1 cellular context compared by ENCODE assay signal in the genomic region with DNA sequence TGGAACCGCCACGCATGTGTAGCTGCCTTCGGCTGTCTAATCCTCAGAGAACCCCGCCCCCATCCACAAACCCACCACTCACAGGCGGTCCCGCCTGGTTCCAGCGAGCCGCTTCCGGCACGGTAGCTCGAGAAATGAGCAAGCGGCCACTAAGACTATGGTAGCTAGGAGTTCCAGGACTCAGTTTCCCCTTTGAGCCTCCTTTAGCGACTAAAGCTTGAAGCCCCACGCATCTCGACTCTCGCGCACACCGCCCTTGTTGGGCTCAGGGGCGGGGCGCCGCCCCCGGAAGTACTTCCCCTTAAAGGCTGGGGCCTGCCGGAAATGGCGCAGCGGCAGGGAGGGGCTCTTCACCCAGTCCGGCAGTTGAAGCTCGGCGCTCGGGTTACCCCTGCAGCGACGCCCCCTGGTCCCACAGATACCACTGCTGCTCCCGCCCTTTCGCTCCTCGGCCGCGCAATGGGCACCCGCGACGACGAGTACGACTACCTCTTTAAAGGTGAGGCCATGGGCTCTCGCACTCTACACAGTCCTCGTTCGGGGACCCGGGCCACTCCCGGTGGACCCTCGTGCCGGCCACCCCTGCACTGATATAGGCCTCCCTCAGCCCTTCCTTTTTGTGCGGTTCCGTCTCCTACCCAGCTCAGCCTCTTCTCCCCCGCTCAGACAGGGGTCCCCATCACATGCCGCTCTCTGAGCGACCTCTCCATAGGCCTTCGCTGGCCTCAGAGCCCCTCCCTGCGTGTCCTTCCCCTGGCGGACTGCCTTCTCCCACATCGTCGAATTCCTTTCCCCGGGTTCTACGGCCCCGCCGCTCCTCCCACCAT.
TF ChIP-seq lines count a peak whose summit lies in the region.

A gene (plus strand): TSS at position 365 of the 827 bp plus-strand sequence. CDS start 95 bp downstream, at position 460.

TF ChIP-seq in HEK293, 187 proteins besides CTCF, POLR2A, EP300 and RAD21 (continued from another document and continues in another):
- TF ChIP-seq, protein P1, sequence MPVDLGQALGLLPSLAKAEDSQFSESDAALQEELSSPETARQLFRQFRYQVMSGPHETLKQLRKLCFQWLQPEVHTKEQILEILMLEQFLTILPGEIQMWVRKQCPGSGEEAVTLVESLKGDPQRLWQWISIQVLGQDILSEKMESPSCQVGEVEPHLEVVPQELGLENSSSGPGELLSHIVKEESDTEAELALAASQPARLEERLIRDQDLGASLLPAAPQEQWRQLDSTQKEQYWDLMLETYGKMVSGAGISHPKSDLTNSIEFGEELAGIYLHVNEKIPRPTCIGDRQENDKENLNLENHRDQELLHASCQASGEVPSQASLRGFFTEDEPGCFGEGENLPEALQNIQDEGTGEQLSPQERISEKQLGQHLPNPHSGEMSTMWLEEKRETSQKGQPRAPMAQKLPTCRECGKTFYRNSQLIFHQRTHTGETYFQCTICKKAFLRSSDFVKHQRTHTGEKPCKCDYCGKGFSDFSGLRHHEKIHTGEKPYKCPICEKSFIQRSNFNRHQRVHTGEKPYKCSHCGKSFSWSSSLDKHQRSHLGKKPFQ (tag by site-specific recombination; IDR thresholded peaks at IDR 0.05), result peak; percentile 53
- TF ChIP-seq ZNF311 (tag by site-specific recombination; IDR thresholded peaks at IDR 0.05; ENCODE audit: borderline replicate concordance), result no peak
- no peak for TF ChIP-seq ZNF571 (tag by site-specific recombination; IDR thresholded peaks at IDR 0.05)
- TF ChIP-seq KLF9 (tag by site-specific recombination; IDR thresholded peaks at IDR 0.05; ENCODE audit: low read depth), result peak; percentile 99
- TF ChIP-seq, protein P2, sequence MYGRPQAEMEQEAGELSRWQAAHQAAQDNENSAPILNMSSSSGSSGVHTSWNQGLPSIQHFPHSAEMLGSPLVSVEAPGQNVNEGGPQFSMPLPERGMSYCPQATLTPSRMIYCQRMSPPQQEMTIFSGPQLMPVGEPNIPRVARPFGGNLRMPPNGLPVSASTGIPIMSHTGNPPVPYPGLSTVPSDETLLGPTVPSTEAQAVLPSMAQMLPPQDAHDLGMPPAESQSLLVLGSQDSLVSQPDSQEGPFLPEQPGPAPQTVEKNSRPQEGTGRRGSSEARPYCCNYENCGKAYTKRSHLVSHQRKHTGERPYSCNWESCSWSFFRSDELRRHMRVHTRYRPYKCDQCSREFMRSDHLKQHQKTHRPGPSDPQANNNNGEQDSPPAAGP (tag by site-specific recombination; IDR thresholded peaks at IDR 0.05), result peak; percentile 93; the same call in 1 of the 2 replicates
- no peak for TF ChIP-seq ZNF114 (tag by site-specific recombination; IDR thresholded peaks at IDR 0.05)
- TF ChIP-seq ZBTB8A (tag by site-specific recombination; IDR thresholded peaks at IDR 0.05), result peak; percentile 92
- TF ChIP-seq SP7 (tag by site-specific recombination; IDR thresholded peaks at IDR 0.05), result peak; percentile 94
- TF ChIP-seq ZNF660 (tag by site-specific recombination; IDR thresholded peaks at IDR 0.05), result peak; percentile 27
- no peak for TF ChIP-seq ZNF214 (tag by site-specific recombination; IDR thresholded peaks at IDR 0.05; ENCODE audit: borderline replicate concordance)
- peak; percentile 86 for TF ChIP-seq GLIS1 (tag by site-specific recombination; IDR thresholded peaks at IDR 0.05)
- no peak for TF ChIP-seq SCRT1 (tag by site-specific recombination; IDR thresholded peaks at IDR 0.05; ENCODE audit: borderline replicate concordance)
- TF ChIP-seq GLI4 (tag by site-specific recombination; IDR thresholded peaks at IDR 0.05), result 0 out of 2 replicates have a peak, but pooled peaks have one; percentile 40
- TF ChIP-seq, protein P3, sequence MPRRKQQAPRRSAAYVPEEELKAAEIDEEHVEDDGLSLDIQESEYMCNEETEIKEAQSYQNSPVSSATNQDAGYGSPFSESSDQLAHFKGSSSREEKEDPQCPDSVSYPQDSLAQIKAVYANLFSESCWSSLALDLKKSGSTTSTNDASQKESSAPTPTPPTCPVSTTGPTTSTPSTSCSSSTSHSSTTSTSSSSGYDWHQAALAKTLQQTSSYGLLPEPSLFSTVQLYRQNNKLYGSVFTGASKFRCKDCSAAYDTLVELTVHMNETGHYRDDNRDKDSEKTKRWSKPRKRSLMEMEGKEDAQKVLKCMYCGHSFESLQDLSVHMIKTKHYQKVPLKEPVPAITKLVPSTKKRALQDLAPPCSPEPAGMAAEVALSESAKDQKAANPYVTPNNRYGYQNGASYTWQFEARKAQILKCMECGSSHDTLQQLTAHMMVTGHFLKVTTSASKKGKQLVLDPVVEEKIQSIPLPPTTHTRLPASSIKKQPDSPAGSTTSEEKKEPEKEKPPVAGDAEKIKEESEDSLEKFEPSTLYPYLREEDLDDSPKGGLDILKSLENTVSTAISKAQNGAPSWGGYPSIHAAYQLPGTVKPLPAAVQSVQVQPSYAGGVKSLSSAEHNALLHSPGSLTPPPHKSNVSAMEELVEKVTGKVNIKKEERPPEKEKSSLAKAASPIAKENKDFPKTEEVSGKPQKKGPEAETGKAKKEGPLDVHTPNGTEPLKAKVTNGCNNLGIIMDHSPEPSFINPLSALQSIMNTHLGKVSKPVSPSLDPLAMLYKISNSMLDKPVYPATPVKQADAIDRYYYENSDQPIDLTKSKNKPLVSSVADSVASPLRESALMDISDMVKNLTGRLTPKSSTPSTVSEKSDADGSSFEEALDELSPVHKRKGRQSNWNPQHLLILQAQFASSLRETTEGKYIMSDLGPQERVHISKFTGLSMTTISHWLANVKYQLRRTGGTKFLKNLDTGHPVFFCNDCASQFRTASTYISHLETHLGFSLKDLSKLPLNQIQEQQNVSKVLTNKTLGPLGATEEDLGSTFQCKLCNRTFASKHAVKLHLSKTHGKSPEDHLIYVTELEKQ (tag by site-specific recombination; IDR thresholded peaks at IDR 0.05; ENCODE audit: borderline replicate concordance), result 0 out of 2 replicates have a peak, but pooled peaks have one; percentile 21
- peak; percentile 97 for TF ChIP-seq SP2 (tag by site-specific recombination; IDR thresholded peaks at IDR 0.05)
- no peak for TF ChIP-seq RBAK (tag by site-specific recombination; IDR thresholded peaks at IDR 0.05)
- TF ChIP-seq ZNF843 (tag by site-specific recombination; IDR thresholded peaks at IDR 0.05), result peak; percentile 56; the same call in 1 of the 2 replicates
- TF ChIP-seq ZNF157 (tag by site-specific recombination; IDR thresholded peaks at IDR 0.05), result no peak
- peak; percentile 94 for TF ChIP-seq ZNF501 (tag by site-specific recombination; IDR thresholded peaks at IDR 0.05)
- peak; percentile 75 for TF ChIP-seq OSR2 (tag by site-specific recombination; IDR thresholded peaks at IDR 0.05)
- TF ChIP-seq ZBTB7A (tag by site-specific recombination; IDR thresholded peaks at IDR 0.05; ENCODE audit: low read depth), result peak; percentile 99
- TF ChIP-seq PRDM1 (tag by site-specific recombination; IDR thresholded peaks at IDR 0.05), result peak; percentile 4; the same call in 1 of the 2 replicates
- TF ChIP-seq, protein P4, sequence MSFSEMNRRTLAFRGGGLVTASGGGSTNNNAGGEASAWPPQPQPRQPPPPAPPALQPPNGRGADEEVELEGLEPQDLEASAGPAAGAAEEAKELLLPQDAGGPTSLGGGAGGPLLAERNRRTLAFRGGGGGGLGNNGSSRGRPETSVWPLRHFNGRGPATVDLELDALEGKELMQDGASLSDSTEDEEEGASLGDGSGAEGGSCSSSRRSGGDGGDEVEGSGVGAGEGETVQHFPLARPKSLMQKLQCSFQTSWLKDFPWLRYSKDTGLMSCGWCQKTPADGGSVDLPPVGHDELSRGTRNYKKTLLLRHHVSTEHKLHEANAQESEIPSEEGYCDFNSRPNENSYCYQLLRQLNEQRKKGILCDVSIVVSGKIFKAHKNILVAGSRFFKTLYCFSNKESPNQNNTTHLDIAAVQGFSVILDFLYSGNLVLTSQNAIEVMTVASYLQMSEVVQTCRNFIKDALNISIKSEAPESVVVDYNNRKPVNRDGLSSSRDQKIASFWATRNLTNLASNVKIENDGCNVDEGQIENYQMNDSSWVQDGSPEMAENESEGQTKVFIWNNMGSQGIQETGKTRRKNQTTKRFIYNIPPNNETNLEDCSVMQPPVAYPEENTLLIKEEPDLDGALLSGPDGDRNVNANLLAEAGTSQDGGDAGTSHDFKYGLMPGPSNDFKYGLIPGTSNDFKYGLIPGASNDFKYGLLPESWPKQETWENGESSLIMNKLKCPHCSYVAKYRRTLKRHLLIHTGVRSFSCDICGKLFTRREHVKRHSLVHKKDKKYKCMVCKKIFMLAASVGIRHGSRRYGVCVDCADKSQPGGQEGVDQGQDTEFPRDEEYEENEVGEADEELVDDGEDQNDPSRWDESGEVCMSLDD (tag by site-specific recombination; IDR thresholded peaks at IDR 0.05), result peak; percentile 82
- peak; percentile 81; the same call in 1 of the 2 replicates for TF ChIP-seq ZFP41 (tag by site-specific recombination; IDR thresholded peaks at IDR 0.05; ENCODE audit: borderline replicate concordance)
- peak; percentile 25; the same call in 1 of the 2 replicates for TF ChIP-seq OVOL3 (tag by site-specific recombination; IDR thresholded peaks at IDR 0.05)
- TF ChIP-seq, protein P5, sequence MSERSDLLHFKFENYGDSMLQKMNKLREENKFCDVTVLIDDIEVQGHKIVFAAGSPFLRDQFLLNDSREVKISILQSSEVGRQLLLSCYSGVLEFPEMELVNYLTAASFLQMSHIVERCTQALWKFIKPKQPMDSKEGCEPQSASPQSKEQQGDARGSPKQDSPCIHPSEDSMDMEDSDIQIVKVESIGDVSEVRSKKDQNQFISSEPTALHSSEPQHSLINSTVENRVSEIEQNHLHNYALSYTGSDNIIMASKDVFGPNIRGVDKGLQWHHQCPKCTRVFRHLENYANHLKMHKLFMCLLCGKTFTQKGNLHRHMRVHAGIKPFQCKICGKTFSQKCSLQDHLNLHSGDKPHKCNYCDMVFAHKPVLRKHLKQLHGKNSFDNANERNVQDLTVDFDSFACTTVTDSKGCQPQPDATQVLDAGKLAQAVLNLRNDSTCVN (tag by site-specific recombination; optimal IDR thresholded peaks at IDR 0.05), result peak; percentile 91
- no peak for TF ChIP-seq ZNF433 (tag by site-specific recombination; IDR thresholded peaks at IDR 0.05; ENCODE audit: low read depth)
- peak; percentile 56; the same call in 1 of the 2 replicates for TF ChIP-seq SCRT2 (tag by site-specific recombination; IDR thresholded peaks at IDR 0.05)
- TF ChIP-seq ZNF324 (tag by site-specific recombination; IDR thresholded peaks at IDR 0.05), result peak; percentile 97
- TF ChIP-seq, protein P6, sequence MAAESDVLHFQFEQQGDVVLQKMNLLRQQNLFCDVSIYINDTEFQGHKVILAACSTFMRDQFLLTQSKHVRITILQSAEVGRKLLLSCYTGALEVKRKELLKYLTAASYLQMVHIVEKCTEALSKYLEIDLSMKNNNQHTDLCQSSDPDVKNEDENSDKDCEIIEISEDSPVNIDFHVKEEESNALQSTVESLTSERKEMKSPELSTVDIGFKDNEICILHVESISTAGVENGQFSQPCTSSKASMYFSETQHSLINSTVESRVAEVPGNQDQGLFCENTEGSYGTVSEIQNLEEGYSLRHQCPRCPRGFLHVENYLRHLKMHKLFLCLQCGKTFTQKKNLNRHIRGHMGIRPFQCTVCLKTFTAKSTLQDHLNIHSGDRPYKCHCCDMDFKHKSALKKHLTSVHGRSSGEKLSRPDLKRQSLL (tag by site-specific recombination; IDR thresholded peaks at IDR 0.05), result 0 out of 2 replicates have a peak, but pooled peaks have one; percentile 3
- TF ChIP-seq ZNF510 (tag by site-specific recombination; IDR thresholded peaks at IDR 0.05; ENCODE audit: insufficient replicate concordance), result no peak
- TF ChIP-seq ZFP37 (tag by site-specific recombination; IDR thresholded peaks at IDR 0.05), result peak; percentile 69
- TF ChIP-seq ZBTB20 (tag by site-specific recombination; IDR thresholded peaks at IDR 0.05), result peak; percentile 100
- TF ChIP-seq, protein P7, sequence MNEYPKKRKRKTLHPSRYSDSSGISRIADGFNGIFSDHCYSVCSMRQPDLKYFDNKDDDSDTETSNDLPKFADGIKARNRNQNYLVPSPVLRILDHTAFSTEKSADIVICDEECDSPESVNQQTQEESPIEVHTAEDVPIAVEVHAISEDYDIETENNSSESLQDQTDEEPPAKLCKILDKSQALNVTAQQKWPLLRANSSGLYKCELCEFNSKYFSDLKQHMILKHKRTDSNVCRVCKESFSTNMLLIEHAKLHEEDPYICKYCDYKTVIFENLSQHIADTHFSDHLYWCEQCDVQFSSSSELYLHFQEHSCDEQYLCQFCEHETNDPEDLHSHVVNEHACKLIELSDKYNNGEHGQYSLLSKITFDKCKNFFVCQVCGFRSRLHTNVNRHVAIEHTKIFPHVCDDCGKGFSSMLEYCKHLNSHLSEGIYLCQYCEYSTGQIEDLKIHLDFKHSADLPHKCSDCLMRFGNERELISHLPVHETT (tag by site-specific recombination; IDR thresholded peaks at IDR 0.05), result peak; percentile 93
- TF ChIP-seq ZNF792 (tag by site-specific recombination; IDR thresholded peaks at IDR 0.05), result 0 out of 2 replicates have a peak, but pooled peaks have one; percentile 67
- peak; percentile 96 for TF ChIP-seq KLF10 (tag by site-specific recombination; IDR thresholded peaks at IDR 0.05)
- 0 out of 2 replicates have a peak, but pooled peaks have one; percentile 39 for TF ChIP-seq ZNF221 (tag by site-specific recombination; IDR thresholded peaks at IDR 0.05; ENCODE audit: borderline replicate concordance)
- TF ChIP-seq ZNF391 (tag by site-specific recombination; IDR thresholded peaks at IDR 0.05; ENCODE audit: borderline replicate concordance, low read depth), result peak; percentile 92
- TF ChIP-seq YY1 (tag by site-specific recombination; IDR thresholded peaks at IDR 0.05), result peak; percentile 32; the same call in 1 of the 2 replicates
- TF ChIP-seq IKZF3 (tag by site-specific recombination; IDR thresholded peaks at IDR 0.05), result no peak
- TF ChIP-seq, protein P8, sequence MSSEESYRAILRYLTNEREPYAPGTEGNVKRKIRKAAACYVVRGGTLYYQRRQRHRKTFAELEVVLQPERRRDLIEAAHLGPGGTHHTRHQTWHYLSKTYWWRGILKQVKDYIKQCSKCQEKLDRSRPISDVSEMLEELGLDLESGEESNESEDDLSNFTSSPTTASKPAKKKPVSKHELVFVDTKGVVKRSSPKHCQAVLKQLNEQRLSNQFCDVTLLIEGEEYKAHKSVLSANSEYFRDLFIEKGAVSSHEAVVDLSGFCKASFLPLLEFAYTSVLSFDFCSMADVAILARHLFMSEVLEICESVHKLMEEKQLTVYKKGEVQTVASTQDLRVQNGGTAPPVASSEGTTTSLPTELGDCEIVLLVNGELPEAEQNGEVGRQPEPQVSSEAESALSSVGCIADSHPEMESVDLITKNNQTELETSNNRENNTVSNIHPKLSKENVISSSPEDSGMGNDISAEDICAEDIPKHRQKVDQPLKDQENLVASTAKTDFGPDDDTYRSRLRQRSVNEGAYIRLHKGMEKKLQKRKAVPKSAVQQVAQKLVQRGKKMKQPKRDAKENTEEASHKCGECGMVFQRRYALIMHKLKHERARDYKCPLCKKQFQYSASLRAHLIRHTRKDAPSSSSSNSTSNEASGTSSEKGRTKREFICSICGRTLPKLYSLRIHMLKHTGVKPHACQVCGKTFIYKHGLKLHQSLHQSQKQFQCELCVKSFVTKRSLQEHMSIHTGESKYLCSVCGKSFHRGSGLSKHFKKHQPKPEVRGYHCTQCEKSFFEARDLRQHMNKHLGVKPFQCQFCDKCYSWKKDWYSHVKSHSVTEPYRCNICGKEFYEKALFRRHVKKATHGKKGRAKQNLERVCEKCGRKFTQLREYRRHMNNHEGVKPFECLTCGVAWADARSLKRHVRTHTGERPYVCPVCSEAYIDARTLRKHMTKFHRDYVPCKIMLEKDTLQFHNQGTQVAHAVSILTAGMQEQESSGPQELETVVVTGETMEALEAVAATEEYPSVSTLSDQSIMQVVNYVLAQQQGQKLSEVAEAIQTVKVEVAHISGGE (tag by site-specific recombination; conservative IDR thresholded peaks at IDR 0.05; ENCODE audit: low read depth), result peak; percentile 98
- no peak for TF ChIP-seq ZNF473 (tag by site-specific recombination; IDR thresholded peaks at IDR 0.05)
